ENCODE assay signal across 1 cellular context in the genomic region with DNA sequence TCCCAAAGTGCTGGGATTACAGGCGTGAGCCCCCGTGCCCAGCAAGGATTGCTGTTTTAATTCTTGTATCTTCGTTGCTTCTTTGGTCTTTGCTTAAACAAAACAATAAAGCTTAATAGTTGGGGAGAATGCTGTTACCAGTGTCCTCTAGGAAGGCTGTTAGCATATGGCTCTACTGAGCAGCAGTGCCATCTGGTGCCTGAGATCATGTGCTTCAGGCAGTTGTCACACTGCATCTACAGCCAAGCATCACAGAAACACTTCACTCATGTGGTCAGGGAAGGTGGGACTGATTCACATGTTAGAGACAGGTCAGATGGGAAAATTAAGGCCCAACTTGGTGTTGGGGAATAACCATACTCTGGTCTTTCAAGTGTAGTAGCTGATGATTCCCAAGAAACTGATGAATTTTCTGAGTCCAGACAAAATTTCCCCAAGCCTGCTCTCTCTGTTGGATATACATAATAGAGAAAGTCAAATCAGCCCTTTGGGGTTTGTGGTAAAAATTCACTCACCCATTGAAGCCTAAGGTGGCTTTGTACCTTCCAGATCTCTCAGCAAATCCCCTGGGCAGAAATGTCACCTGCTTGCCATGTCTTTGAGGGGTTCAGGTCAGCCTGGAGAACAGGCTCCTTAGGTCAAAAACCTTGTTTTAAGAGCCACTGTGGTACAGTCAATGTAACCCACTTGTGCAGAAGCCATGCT.
TF ChIP-seq lines count a peak whose summit lies in the region.

No MANE protein-coding gene starts in this region.

TF ChIP-seq in H1, 55 proteins besides CTCF, POLR2A, EP300 and RAD21:
- TF ChIP-seq KDM4A (IDR thresholded peaks at IDR 0.05; ENCODE audit: low read depth, low read length, severe bottlenecking) (no peak), EGR1 (IDR thresholded peaks at IDR 0.05; ENCODE audit: borderline replicate concordance, low read depth, low read length) (no peak), JUND (IDR thresholded peaks at IDR 0.05; ENCODE audit: low read length) (no peak), CREB1 (IDR thresholded peaks at IDR 0.05) (no peak), BCL11A (IDR thresholded peaks at IDR 0.05; ENCODE audit: low read depth in 2 of 2, low read length in 2 of 2) (no peak), TEAD4 (IDR thresholded peaks at IDR 0.05; ENCODE audit: low read depth, low read length) (no peak)
- TF ChIP-seq, protein P1, sequence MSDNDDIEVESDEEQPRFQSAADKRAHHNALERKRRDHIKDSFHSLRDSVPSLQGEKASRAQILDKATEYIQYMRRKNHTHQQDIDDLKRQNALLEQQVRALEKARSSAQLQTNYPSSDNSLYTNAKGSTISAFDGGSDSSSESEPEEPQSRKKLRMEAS (IDR thresholded peaks at IDR 0.05): peak; percentile 58
